In the genomic region with DNA sequence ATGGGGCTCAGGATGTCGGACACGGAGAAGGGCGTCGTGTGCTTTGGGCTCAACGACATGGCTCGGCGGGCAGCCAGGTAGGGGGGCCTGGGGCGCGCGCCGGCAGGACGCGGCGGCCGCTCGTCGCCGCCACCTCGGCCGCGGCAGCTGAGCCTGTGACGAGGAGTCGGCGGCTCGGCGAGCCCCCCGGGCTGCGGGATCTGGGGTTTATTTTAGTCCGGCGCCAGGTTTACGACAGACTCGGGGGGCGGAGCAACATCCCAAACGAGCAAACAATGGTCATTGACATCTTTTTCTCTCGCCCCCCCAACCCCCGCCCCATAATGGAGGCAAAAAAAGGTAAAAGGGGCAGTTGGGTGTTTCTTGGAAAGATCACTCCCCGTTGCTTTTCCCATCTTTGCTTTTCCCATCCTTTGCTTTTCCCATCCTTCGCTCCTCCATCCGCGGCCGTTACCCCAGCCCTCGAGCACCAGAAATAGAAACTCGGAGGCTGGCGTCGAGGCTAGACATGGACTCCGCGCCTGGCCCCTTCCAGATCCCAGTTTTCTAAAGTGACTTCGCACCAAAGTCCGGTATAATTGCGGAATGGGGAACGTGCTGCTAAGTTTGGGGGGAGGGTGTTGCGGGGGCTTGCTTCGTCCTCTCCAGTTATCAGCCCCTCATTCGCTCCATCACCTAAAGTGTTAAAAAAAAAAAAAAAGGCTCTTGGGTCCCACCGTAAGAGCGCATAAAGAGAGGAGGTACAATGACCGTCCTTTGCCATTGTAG, we compare ENCODE assay signal across 10 cellular contexts. TPM values are rescaled to one million over a fixed set of nuclear protein-coding genes. Genes with fewer than 3 reads are reported as not detected.
DNase-seq lines count a peak whose midpoint lies in the region; ATAC-seq and TF ChIP-seq lines count a peak whose summit lies in the region.
"Had no signal": no experiment of that assay in that cellular context is flagged by ENCODE, and none has a peak within 500 bp of the region (broad histone marks: within the 10 kb centered on the region; RNA-seq: fewer than 3 reads in every experiment).

A gene (minus strand): TSS at position 186 of the 768 bp plus-strand sequence. CDS start 127 bp downstream, at position 59.

- H3F3A ChIP-seq in SK-N-SH (replicated peaks; ENCODE audit: insufficient read depth) = peaks cover 3% of the 10 kb centered on the region

- no peaks in the 10 kb centered on the region for H3K9me3 ChIP-seq in neuronal stem cell (replicated peaks in 1 of 2; ENCODE audit: control insufficient read depth in 2 of 2, insufficient read depth in 1 of 2, low read depth in 1 of 2, low read length in 2 of 2)
- H3K9me3 ChIP-seq in SK-N-SH = no peaks in the 10 kb centered on the region
- H3K9me3 ChIP-seq: prostate gland had no signal

- H3K4me1 ChIP-seq in neuronal stem cell (ENCODE audit: control insufficient read depth in 2 of 2, insufficient read depth in 1 of 2, low read depth in 1 of 2, low read length in 2 of 2) (no peaks in the 10 kb centered on the region), SK-N-SH (ENCODE audit: control insufficient read depth in 1 of 2, insufficient read depth in 2 of 2, low read depth in 1 of 2, low read length in 1 of 2) (no peaks in the 10 kb centered on the region; a peak in 1 of 4 replicates)
- H3K4me1 ChIP-seq: prostate gland had no signal

- no peak within 1 kb of the TSS for H4K8ac ChIP-seq in neuronal stem cell (ENCODE audit: low read depth, low read length)

- H3K18ac ChIP-seq in neuronal stem cell (ENCODE audit: low read length) = peak within 1 kb of the TSS; percentile 74

- H2BK12ac ChIP-seq in neuronal stem cell (ENCODE audit: low read length) = peak within 1 kb of the TSS; percentile 84

- H3K4me3 Mint-ChIP-seq in IgD-negative memory B cell = peak within 1 kb of the TSS; percentile 34 to 88 (median 74)
- H3K4me3 Mint-ChIP-seq in central memory CD8-positive, alpha-beta T cell = peak within 1 kb of the TSS; percentile 52

- POLR2A ChIA-PET in SK-N-SH (lab: Yijun Ruan, JAX) = no interaction called here

- H2BK5ac ChIP-seq in neuronal stem cell (ENCODE audit: low read length) = peak within 1 kb of the TSS; percentile 66

- CTCF ChIA-PET in SK-N-SH (lab: Yijun Ruan, JAX) = interaction anchor here (0.6 kb wide), 1 partner anchor 344 kb away, joined by 3 read pairs; no protein-coding TSS in a partner anchor

- H3K4me3 ChIP-seq in neuronal stem cell (ENCODE audit: low read length in 2 of 2) (peak within 1 kb of the TSS in 1 of 2 donors; percentile 16), SK-N-SH (ENCODE audit: low read depth in 2 of 2, low read length in 1 of 2) (peak within 1 kb of the TSS in 1 of 2 experiments; percentile 1; a peak in 1 of 4 replicates)
- H3K4me3 ChIP-seq: prostate gland had no signal

- H3K79me1 ChIP-seq in neuronal stem cell (ENCODE audit: low read depth, low read length) = no peaks in the 10 kb centered on the region

- H3K9me3 Mint-ChIP-seq in IgD-negative memory B cell = peaks cover 0 to 10% (median 9%) of the 10 kb centered on the region in 3 donors
- H3K9me3 Mint-ChIP-seq in central memory CD8-positive, alpha-beta T cell = no peaks in the 10 kb centered on the region

- H4K91ac ChIP-seq in neuronal stem cell (ENCODE audit: low read depth, low read length, poor library complexity) = no peak within 1 kb of the TSS

- H2AK5ac ChIP-seq in neuronal stem cell (ENCODE audit: low read depth, low read length) = no peak within 1 kb of the TSS

- no peaks in the 10 kb centered on the region for H3K36me3 ChIP-seq in neuronal stem cell (replicated peaks in 1 of 2; ENCODE audit: control insufficient read depth in 2 of 2, insufficient read depth in 2 of 2, low read length in 2 of 2)
- no peaks in the 10 kb centered on the region for H3K36me3 ChIP-seq in SK-N-SH (replicated peaks in 1 of 2; ENCODE audit: control insufficient read depth in 1 of 2, insufficient read depth in 2 of 2, low read length in 1 of 2)
- H3K36me3 ChIP-seq: prostate gland had no signal

- H3K36me3 Mint-ChIP-seq in IgD-negative memory B cell = no peaks in the 10 kb centered on the region
- H3K36me3 Mint-ChIP-seq in central memory CD8-positive, alpha-beta T cell (ENCODE audit: insufficient read depth) = peaks cover 5% of the 10 kb centered on the region

- H3K14ac ChIP-seq in neuronal stem cell (ENCODE audit: low read length) = peak within 1 kb of the TSS; percentile 56

- peak within 1 kb of the TSS; percentile 93 for H2AFZ ChIP-seq in neuronal stem cell (ENCODE audit: low read length)
- no peak within 1 kb of the TSS for H2AFZ ChIP-seq in SK-N-SH (ENCODE audit: low read depth)

- no peak within 1 kb of the TSS for H3K4ac ChIP-seq in neuronal stem cell (ENCODE audit: low read length)

- WGBS in neuronal stem cell (ENCODE audit: extremely low coverage in 2 of 2, insufficient read length in 2 of 2, insufficient replicate concordance in 1 of 2), 2 donors = no CpG with 5 or more reads among the region's 57 CpGs
- WGBS in SK-N-SH (ENCODE audit: low lambda C conversion rate) = 9% methylated on average over 34 of the region's 57 CpGs

- peak within 1 kb of the TSS; percentile 31 for H3K23ac ChIP-seq in neuronal stem cell (ENCODE audit: low read depth, low read length, poor library complexity)

- ATAC-seq in central memory CD8-positive, alpha-beta T cell (replicated peaks; ENCODE audit: extremely low read depth, poor library complexity, severe bottlenecking) = no peak
- no peak for ATAC-seq in HG03521 (IDR thresholded peaks at IDR 0.05; ENCODE audit: unreplicated experiment)
- ATAC-seq: Panc1 had no signal

- peaks cover 5 to 14% (median 8%) of the 10 kb centered on the region in 3 donors for H3K4me1 Mint-ChIP-seq in IgD-negative memory B cell
- peaks cover 12% of the 10 kb centered on the region for H3K4me1 Mint-ChIP-seq in central memory CD8-positive, alpha-beta T cell

- no peak for TF ChIP-seq EP300 in SK-N-SH (IDR thresholded peaks at IDR 0.05; ENCODE audit: borderline replicate concordance in 1 of 2, low read depth in 1 of 2, low read length in 1 of 2)

- TF ChIP-seq RAD21 in SK-N-SH (IDR thresholded peaks at IDR 0.05; ENCODE audit: low read length) = no peak

- H3K27me3 ChIP-seq in neuronal stem cell (ENCODE audit: control insufficient read depth in 3 of 3, insufficient read depth in 3 of 3, low read depth in 1 of 3, low read length in 3 of 3) (peaks cover 26 to 100% (median 49%) of the 10 kb centered on the region in 3 experiments), SK-N-SH (ENCODE audit: insufficient read depth) (peaks cover 50% of the 10 kb centered on the region)

- DNase-seq in COR-L47 (lab: John Stamatoyannopoulos, UW) (peak; percentile 29), neuronal stem cell (ENCODE audit: low spot score) (no peak), C1 segment of cervical spinal cord (lab: John Stamatoyannopoulos, UW) (no peak), SK-N-SH (no peak), NCI-H2107 (lab: John Stamatoyannopoulos, UW) (no peak)
- DNase-seq in central memory CD8-positive, alpha-beta T cell (ENCODE audit: low spot score in 2 of 2) = no peak

- TF ChIP-seq CTCF in SK-N-SH (IDR thresholded peaks at IDR 0.05) = no peak

- H4K20me1 ChIP-seq in SK-N-SH (ENCODE audit: insufficient read depth) = no peaks in the 10 kb centered on the region

- no peaks in the 10 kb centered on the region for H3K9me2 ChIP-seq in SK-N-SH

- H3K4me2 ChIP-seq in neuronal stem cell (ENCODE audit: insufficient read depth, low read length, poor library complexity, severe bottlenecking) (peak within 1 kb of the TSS; percentile 62), SK-N-SH (no peak within 1 kb of the TSS)

- H3K27ac Mint-ChIP-seq in IgD-negative memory B cell = peak within 1 kb of the TSS in 2 of 3 donors; percentile 86 to 95
- no peak within 1 kb of the TSS for H3K27ac Mint-ChIP-seq in central memory CD8-positive, alpha-beta T cell (ENCODE audit: low read depth)

- H3K79me2 ChIP-seq in SK-N-SH (ENCODE audit: insufficient read depth) = no peaks in the 10 kb centered on the region

- no peak within 1 kb of the TSS for H3K9ac ChIP-seq in neuronal stem cell (ENCODE audit: low read depth, low read length, poor library complexity)
- no peak within 1 kb of the TSS for H3K9ac ChIP-seq in SK-N-SH

- H2BK120ac ChIP-seq in neuronal stem cell (ENCODE audit: low read depth, low read length) = no peak within 1 kb of the TSS

- no peak within 1 kb of the TSS for H2BK15ac ChIP-seq in neuronal stem cell (ENCODE audit: low read length)

- H3K27ac ChIP-seq in neuronal stem cell (replicated peaks; ENCODE audit: low read length) (no peak within 1 kb of the TSS), SK-N-SH (ENCODE audit: low read depth in 2 of 2, low read length in 1 of 2) (no peak within 1 kb of the TSS)
- H3K27ac ChIP-seq: prostate gland had no signal

- H3K27me3 Mint-ChIP-seq in IgD-negative memory B cell = peaks cover 49% of the 10 kb centered on the region
- peaks cover 77% of the 10 kb centered on the region for H3K27me3 Mint-ChIP-seq in central memory CD8-positive, alpha-beta T cell

TF ChIP-seq in SK-N-SH, 30 proteins besides CTCF, POLR2A, EP300 and RAD21 (continues in another document):
- TF ChIP-seq NRF1 (IDR thresholded peaks at IDR 0.05; ENCODE audit: low read depth, low read length) (no peak), CHD2 (IDR thresholded peaks at IDR 0.05; ENCODE audit: low read length, partially characterized antibody) (no peak), RXRA (IDR thresholded peaks at IDR 0.05; ENCODE audit: borderline replicate concordance, low read depth) (no peak), JUND (IDR thresholded peaks at IDR 0.05) (no peak)
- TF ChIP-seq, protein P1, sequence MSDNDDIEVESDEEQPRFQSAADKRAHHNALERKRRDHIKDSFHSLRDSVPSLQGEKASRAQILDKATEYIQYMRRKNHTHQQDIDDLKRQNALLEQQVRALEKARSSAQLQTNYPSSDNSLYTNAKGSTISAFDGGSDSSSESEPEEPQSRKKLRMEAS (IDR thresholded peaks at IDR 0.05; ENCODE audit: low read depth) = no peak

RNA-seq across cellular contexts. Expression of the gene that starts here (rescaled TPM):
- polyA plus RNA-seq in IgD-negative memory B cell (not detected), SK-N-SH (2012; rRNA removed) (not detected in 2 replicates)
- polyA plus RNA-seq in neuronal stem cell (2013, experiment 1 of 2) = not detected
- polyA plus RNA-seq in neuronal stem cell (2013, experiment 2 of 2) = not detected
- polyA plus RNA-seq in SK-N-SH (2012; cell fraction: cytosol; rRNA removed) = not detected in 2 replicates
- polyA plus RNA-seq in SK-N-SH (2012; cell fraction: nucleus; rRNA removed) = not detected in 2 replicates
